1 cellular context compared by ENCODE assay signal in the genomic region with DNA sequence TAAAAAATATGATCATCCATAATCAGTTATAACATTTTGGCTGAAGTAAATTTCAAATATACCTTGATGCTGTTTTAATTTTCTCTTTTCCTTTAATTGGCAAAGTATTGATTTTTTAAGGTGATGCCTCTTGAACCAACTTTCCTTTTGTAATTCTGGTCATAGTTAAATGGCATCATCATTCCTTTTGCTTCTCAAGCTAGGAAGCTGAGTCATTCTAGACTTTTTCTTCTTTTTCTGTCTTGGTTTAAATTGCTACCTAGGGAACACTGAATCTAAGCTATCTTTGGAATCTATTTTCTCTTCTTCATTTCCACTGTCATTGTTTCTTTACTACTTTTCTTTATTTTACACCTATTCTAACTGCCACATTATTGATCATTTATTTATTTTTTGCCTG.
TF ChIP-seq lines count a peak whose summit lies in the region.

No MANE protein-coding gene starts in this region.

TF ChIP-seq in K562, 482 proteins besides CTCF, POLR2A, EP300 and RAD21 (continued from another document and continues in another):
- TF ChIP-seq, protein P1, sequence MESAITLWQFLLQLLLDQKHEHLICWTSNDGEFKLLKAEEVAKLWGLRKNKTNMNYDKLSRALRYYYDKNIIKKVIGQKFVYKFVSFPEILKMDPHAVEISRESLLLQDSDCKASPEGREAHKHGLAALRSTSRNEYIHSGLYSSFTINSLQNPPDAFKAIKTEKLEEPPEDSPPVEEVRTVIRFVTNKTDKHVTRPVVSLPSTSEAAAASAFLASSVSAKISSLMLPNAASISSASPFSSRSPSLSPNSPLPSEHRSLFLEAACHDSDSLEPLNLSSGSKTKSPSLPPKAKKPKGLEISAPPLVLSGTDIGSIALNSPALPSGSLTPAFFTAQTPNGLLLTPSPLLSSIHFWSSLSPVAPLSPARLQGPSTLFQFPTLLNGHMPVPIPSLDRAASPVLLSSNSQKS (CRISPR knock-in tag; IDR thresholded peaks at IDR 0.05), result no peak
- TF ChIP-seq NFE2 (IDR thresholded peaks at IDR 0.05; ENCODE audit: low read depth), result 0 out of 2 replicates have a peak, but pooled peaks have one; percentile 39
- no peak for TF ChIP-seq ZNF274 (IDR thresholded peaks at IDR 0.05; ENCODE audit: borderline replicate concordance, low read depth, low read length)
- no peak for TF ChIP-seq LARP7 (IDR thresholded peaks at IDR 0.05)
- no peak for TF ChIP-seq U2AF1 (optimal IDR thresholded peaks at IDR 0.05; ENCODE audit: low read depth, low read length)
- TF ChIP-seq, protein P2, sequence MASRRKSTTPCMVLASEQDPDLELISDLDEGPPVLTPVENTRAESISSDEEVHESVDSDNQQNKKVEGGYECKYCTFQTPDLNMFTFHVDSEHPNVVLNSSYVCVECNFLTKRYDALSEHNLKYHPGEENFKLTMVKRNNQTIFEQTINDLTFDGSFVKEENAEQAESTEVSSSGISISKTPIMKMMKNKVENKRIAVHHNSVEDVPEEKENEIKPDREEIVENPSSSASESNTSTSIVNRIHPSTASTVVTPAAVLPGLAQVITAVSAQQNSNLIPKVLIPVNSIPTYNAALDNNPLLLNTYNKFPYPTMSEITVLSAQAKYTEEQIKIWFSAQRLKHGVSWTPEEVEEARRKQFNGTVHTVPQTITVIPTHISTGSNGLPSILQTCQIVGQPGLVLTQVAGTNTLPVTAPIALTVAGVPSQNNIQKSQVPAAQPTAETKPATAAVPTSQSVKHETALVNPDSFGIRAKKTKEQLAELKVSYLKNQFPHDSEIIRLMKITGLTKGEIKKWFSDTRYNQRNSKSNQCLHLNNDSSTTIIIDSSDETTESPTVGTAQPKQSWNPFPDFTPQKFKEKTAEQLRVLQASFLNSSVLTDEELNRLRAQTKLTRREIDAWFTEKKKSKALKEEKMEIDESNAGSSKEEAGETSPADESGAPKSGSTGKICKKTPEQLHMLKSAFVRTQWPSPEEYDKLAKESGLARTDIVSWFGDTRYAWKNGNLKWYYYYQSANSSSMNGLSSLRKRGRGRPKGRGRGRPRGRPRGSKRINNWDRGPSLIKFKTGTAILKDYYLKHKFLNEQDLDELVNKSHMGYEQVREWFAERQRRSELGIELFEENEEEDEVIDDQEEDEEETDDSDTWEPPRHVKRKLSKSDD (conservative IDR thresholded peaks at IDR 0.05; ENCODE audit: low read length), result no peak
- TF ChIP-seq MAFK (IDR thresholded peaks at IDR 0.05; ENCODE audit: low read length), result no peak
- no peak for TF ChIP-seq ETV6 (IDR thresholded peaks at IDR 0.05; ENCODE audit: borderline replicate concordance in 1 of 2, low read depth in 2 of 2, low read length in 1 of 2)
- no peak for TF ChIP-seq ETV6 (CRISPR knock-in tag; IDR thresholded peaks at IDR 0.05; ENCODE audit: borderline replicate concordance)
- no peak for TF ChIP-seq HEY1 (CRISPR knock-in tag; IDR thresholded peaks at IDR 0.05; ENCODE audit: borderline replicate concordance)
- no peak for TF ChIP-seq ZNF174 (CRISPR knock-in tag; IDR thresholded peaks at IDR 0.05)
- TF ChIP-seq RBFOX2 (IDR thresholded peaks at IDR 0.05; ENCODE audit: low read depth, low read length), result no peak
- no peak for TF ChIP-seq ZKSCAN3 (CRISPR knock-in tag; IDR thresholded peaks at IDR 0.05)
- TF ChIP-seq SIN3B (IDR thresholded peaks at IDR 0.05; ENCODE audit: low read depth), result no peak
- TF ChIP-seq BRD9 (IDR thresholded peaks at IDR 0.05; ENCODE audit: low read depth, partially characterized antibody), result no peak
- TF ChIP-seq, protein P3, sequence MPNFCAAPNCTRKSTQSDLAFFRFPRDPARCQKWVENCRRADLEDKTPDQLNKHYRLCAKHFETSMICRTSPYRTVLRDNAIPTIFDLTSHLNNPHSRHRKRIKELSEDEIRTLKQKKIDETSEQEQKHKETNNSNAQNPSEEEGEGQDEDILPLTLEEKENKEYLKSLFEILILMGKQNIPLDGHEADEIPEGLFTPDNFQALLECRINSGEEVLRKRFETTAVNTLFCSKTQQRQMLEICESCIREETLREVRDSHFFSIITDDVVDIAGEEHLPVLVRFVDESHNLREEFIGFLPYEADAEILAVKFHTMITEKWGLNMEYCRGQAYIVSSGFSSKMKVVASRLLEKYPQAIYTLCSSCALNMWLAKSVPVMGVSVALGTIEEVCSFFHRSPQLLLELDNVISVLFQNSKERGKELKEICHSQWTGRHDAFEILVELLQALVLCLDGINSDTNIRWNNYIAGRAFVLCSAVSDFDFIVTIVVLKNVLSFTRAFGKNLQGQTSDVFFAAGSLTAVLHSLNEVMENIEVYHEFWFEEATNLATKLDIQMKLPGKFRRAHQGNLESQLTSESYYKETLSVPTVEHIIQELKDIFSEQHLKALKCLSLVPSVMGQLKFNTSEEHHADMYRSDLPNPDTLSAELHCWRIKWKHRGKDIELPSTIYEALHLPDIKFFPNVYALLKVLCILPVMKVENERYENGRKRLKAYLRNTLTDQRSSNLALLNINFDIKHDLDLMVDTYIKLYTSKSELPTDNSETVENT (CRISPR knock-in tag; IDR thresholded peaks at IDR 0.05), result no peak
- TF ChIP-seq ZNF57 (CRISPR knock-in tag; IDR thresholded peaks at IDR 0.05), result no peak
- TF ChIP-seq, protein P4, sequence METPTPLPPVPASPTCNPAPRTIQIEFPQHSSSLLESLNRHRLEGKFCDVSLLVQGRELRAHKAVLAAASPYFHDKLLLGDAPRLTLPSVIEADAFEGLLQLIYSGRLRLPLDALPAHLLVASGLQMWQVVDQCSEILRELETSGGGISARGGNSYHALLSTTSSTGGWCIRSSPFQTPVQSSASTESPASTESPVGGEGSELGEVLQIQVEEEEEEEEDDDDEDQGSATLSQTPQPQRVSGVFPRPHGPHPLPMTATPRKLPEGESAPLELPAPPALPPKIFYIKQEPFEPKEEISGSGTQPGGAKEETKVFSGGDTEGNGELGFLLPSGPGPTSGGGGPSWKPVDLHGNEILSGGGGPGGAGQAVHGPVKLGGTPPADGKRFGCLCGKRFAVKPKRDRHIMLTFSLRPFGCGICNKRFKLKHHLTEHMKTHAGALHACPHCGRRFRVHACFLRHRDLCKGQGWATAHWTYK (CRISPR knock-in tag; IDR thresholded peaks at IDR 0.05), result no peak
- TF ChIP-seq, protein P5, sequence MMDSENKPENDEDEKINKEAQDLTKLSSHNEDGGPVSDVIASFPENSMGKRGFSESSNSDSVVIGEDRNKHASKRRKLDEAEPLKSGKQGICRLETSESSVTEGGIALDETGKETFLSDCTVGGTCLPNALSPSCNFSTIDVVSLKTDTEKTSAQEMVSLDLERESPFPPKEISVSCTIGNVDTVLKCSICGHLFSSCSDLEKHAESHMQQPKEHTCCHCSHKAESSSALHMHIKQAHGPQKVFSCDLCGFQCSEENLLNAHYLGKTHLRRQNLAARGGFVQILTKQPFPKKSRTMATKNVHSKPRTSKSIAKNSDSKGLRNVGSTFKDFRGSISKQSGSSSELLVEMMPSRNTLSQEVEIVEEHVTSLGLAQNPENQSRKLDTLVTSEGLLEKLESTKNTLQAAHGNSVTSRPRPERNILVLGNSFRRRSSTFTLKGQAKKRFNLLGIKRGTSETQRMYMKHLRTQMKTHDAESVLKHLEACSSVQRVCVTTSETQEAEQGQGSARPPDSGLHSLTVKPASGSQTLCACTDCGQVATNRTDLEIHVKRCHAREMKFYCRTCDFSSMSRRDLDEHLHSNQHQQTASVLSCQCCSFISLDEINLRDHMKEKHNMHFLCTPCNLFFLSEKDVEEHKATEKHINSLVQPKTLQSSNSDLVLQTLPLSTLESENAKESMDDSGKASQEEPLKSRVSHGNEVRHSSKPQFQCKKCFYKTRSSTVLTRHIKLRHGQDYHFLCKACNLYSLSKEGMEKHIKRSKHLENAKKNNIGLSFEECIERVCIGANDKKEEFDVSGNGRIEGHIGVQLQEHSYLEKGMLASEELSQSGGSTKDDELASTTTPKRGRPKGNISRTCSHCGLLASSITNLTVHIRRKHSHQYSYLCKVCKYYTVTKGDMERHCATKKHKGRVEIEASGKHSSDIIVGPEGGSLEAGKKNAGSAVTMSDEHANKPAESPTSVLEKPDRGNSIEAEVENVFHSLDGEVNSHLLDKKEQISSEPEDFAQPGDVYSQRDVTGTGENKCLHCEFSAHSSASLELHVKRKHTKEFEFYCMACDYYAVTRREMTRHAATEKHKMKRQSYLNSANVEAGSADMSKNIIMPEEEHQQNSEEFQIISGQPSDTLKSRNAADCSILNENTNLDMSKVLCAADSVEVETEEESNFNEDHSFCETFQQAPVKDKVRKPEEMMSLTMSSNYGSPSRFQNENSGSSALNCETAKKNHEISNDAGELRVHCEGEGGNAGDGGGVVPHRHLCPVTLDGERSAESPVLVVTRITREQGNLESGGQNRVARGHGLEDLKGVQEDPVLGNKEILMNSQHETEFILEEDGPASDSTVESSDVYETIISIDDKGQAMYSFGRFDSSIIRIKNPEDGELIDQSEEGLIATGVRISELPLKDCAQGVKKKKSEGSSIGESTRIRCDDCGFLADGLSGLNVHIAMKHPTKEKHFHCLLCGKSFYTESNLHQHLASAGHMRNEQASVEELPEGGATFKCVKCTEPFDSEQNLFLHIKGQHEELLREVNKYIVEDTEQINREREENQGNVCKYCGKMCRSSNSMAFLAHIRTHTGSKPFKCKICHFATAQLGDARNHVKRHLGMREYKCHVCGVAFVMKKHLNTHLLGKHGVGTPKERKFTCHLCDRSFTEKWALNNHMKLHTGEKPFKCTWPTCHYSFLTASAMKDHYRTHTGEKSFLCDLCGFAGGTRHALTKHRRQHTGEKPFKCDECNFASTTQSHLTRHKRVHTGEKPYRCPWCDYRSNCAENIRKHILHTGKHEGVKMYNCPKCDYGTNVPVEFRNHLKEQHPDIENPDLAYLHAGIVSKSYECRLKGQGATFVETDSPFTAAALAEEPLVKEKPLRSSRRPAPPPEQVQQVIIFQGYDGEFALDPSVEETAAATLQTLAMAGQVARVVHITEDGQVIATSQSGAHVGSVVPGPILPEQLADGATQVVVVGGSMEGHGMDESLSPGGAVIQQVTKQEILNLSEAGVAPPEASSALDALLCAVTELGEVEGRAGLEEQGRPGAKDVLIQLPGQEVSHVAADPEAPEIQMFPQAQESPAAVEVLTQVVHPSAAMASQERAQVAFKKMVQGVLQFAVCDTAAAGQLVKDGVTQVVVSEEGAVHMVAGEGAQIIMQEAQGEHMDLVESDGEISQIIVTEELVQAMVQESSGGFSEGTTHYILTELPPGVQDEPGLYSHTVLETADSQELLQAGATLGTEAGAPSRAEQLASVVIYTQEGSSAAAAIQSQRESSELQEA (IDR thresholded peaks at IDR 0.05; ENCODE audit: low read depth), result no peak
- TF ChIP-seq, protein P6, sequence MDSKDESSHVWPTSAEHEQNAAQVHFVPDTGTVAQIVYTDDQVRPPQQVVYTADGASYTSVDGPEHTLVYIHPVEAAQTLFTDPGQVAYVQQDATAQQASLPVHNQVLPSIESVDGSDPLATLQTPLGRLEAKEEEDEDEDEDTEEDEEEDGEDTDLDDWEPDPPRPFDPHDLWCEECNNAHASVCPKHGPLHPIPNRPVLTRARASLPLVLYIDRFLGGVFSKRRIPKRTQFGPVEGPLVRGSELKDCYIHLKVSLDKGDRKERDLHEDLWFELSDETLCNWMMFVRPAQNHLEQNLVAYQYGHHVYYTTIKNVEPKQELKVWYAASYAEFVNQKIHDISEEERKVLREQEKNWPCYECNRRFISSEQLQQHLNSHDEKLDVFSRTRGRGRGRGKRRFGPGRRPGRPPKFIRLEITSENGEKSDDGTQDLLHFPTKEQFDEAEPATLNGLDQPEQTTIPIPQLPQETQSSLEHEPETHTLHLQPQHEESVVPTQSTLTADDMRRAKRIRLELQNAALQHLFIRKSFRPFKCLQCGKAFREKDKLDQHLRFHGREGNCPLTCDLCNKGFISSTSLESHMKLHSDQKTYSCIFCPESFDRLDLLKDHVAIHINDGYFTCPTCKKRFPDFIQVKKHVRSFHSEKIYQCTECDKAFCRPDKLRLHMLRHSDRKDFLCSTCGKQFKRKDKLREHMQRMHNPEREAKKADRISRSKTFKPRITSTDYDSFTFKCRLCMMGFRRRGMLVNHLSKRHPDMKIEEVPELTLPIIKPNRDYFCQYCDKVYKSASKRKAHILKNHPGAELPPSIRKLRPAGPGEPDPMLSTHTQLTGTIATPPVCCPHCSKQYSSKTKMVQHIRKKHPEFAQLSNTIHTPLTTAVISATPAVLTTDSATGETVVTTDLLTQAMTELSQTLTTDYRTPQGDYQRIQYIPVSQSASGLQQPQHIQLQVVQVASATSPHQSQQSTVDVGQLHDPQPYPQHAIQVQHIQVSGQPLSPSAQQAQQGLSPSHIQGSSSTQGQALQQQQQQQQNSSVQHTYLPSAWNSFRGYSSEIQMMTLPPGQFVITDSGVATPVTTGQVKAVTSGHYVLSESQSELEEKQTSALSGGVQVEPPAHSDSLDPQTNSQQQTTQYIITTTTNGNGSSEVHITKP (IDR thresholded peaks at IDR 0.05; ENCODE audit: partially characterized antibody), result no peak
- TF ChIP-seq BACH1 (tag; IDR thresholded peaks at IDR 0.05), result no peak
- TF ChIP-seq C11orf30 (IDR thresholded peaks at IDR 0.05; ENCODE audit: low read depth), result peak; percentile 36
- TF ChIP-seq ZEB2 (IDR thresholded peaks at IDR 0.05), result no peak
- TF ChIP-seq ZC3H11A (IDR thresholded peaks at IDR 0.05; ENCODE audit: low read depth, low read length), result no peak
- TF ChIP-seq SRSF9 (IDR thresholded peaks at IDR 0.05; ENCODE audit: borderline replicate concordance, low read depth, low read length), result no peak
- TF ChIP-seq MEF2A (IDR thresholded peaks at IDR 0.05; ENCODE audit: control insufficient read depth, low read depth, low read length), result no peak
- 0 out of 2 replicates have a peak, but pooled peaks have one; percentile 20 for TF ChIP-seq NFE2L1 (tag; IDR thresholded peaks at IDR 0.05; ENCODE audit: borderline replicate concordance, low read depth)
- no peak for TF ChIP-seq BRD4 (IDR thresholded peaks at IDR 0.05)
- no peak for TF ChIP-seq ILK (tag; IDR thresholded peaks at IDR 0.05; ENCODE audit: borderline replicate concordance, low read depth)
- TF ChIP-seq ZNF316 (IDR thresholded peaks at IDR 0.05), result peak; percentile 40
- TF ChIP-seq, protein P7, sequence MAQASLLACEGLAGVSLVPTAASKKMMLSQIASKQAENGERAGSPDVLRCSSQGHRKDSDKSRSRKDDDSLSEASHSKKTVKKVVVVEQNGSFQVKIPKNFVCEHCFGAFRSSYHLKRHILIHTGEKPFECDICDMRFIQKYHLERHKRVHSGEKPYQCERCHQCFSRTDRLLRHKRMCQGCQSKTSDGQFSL (CRISPR knock-in tag; IDR thresholded peaks at IDR 0.05), result no peak
- TF ChIP-seq, protein P7 (tag; IDR thresholded peaks at IDR 0.05), result no peak
- 0 out of 2 replicates have a peak, but pooled peaks have one; percentile 5 for TF ChIP-seq MAFG (tag; conservative IDR thresholded peaks at IDR 0.05)
